ENCODE assay signal across 8 cellular contexts in genomic region chr1:67853704-67854103, GRCh38. TPM values are rescaled to one million over a fixed set of nuclear protein-coding genes. Genes with fewer than 3 reads are reported as not detected.
DNase-seq lines count a peak whose midpoint lies in the region; ATAC-seq and TF ChIP-seq lines count a peak whose summit lies in the region.

No MANE protein-coding gene starts in this region.

- H3K27me3 Mint-ChIP-seq in activated CD8-positive, alpha-beta T cell treated with anti-CD3 and anti-CD28 coated beads for 36 hours = peaks cover 13% of the 10 kb centered on the region
- peaks cover 11% of the 10 kb centered on the region for H3K27me3 Mint-ChIP-seq in activated CD8-positive, alpha-beta T cell treated with anti-CD3 and anti-CD28 coated beads, Interleukin-2, amount 10 ng/mL, durations not matched to agents 7 days and 5 days (ENCODE audit: low read depth)

- TF ChIP-seq POLR2A in ovary (IDR thresholded peaks at IDR 0.05) = no peak

- no peaks in the 10 kb centered on the region for H3K9me3 ChIP-seq in ovary

- CTCF ChIA-PET in activated CD8-positive, alpha-beta T cell treated with anti-CD3 and anti-CD28 coated beads for 36 hours (lab: Charles Lee) = interaction anchor here (0.7 to 1.0 kb wide), 3 partner anchors 20 to 489 kb away, joined by 3 read pairs; no protein-coding TSS in a partner anchor
- CTCF ChIA-PET in activated CD8-positive, alpha-beta T cell treated with anti-CD3 and anti-CD28 coated beads, Interleukin-2, amount 10 ng/mL, durations not matched to agents 7 days and 5 days (lab: Charles Lee) = no interaction called here

- intact Hi-C loops in activated CD8-positive, alpha-beta T cell treated with anti-CD3 and anti-CD28 coated beads for 36 hours (cut with micrococcal nuclease) = loop anchor here (5.0 to 10.0 kb wide), 2 partner anchors 161 to 259 kb away; no protein-coding TSS in a partner anchor
- intact Hi-C loops in ovary (cut with DNase I) = loop anchor here in 3 of 4 donors (5.0 to 10.0 kb wide), 6 partner anchors 159 to 494 kb away; partner anchors contain the start of gene DIRAS3 (in 1 of the 3)

- no peaks in the 10 kb centered on the region for H3K36me3 Mint-ChIP-seq in activated CD8-positive, alpha-beta T cell treated with anti-CD3 and anti-CD28 coated beads for 36 hours (ENCODE audit: low read depth)
- H3K36me3 Mint-ChIP-seq in activated CD8-positive, alpha-beta T cell treated with anti-CD3 and anti-CD28 coated beads, Interleukin-2, amount 10 ng/mL, durations not matched to agents 7 days and 5 days (ENCODE audit: low read depth) = no peaks in the 10 kb centered on the region

- H3K4me3 ChIP-seq in ovary = no peak overlapping the region

- 32 to 61% (median 43%) methylated on average over 2 of the region's 2 CpGs for WGBS in ovary, 3 donors

- H3K9me3 Mint-ChIP-seq in activated CD8-positive, alpha-beta T cell treated with anti-CD3 and anti-CD28 coated beads for 36 hours = no peaks in the 10 kb centered on the region
- no peaks in the 10 kb centered on the region for H3K9me3 Mint-ChIP-seq in activated CD8-positive, alpha-beta T cell treated with anti-CD3 and anti-CD28 coated beads, Interleukin-2, amount 10 ng/mL, durations not matched to agents 7 days and 5 days (ENCODE audit: insufficient read depth)

- TF ChIP-seq EP300 in ovary (IDR thresholded peaks at IDR 0.05) = no peak

- no peak overlapping the region for H3K27ac Mint-ChIP-seq in activated CD8-positive, alpha-beta T cell treated with anti-CD3 and anti-CD28 coated beads for 36 hours
- no peak overlapping the region for H3K27ac Mint-ChIP-seq in activated CD8-positive, alpha-beta T cell treated with anti-CD3 and anti-CD28 coated beads, Interleukin-2, amount 10 ng/mL, durations not matched to agents 7 days and 5 days

- ATAC-seq in activated CD8-positive, alpha-beta T cell treated with anti-CD3 and anti-CD28 coated beads for 36 hours = no peak
- ATAC-seq in activated CD8-positive, alpha-beta T cell treated with anti-CD3 and anti-CD28 coated beads, Interleukin-2, amount 10 ng/mL, durations not matched to agents 7 days and 5 days = no peak
- no peak for ATAC-seq in GM21723 (IDR thresholded peaks at IDR 0.05; ENCODE audit: unreplicated experiment)

- H3K27ac ChIP-seq in ovary = no peak overlapping the region

- H3K36me3 ChIP-seq in ovary = no peaks in the 10 kb centered on the region

- peak; percentile 49 for DNase-seq in activated CD8-positive, alpha-beta T cell treated with anti-CD3 and anti-CD28 coated beads for 36 hours
- no peak for DNase-seq in activated CD8-positive, alpha-beta T cell treated with anti-CD3 and anti-CD28 coated beads, Interleukin-2, amount 10 ng/mL, durations not matched to agents 7 days and 5 days
- DNase-seq in NCI-H1105 (lab: John Stamatoyannopoulos, UW) (peak; percentile 76), SKM-1 treated with dmso at 0.1 percent for 144 hours (lab: John Stamatoyannopoulos, UW; ENCODE audit: unreplicated experiment) (peak; percentile 20), fibroblast of the conjunctiva (ENCODE audit: low read depth) (peak; percentile 72), ovary (peak; percentile 67 to 86 (median 76)), GM19238 (ENCODE audit: insufficient read length, low spot score) (no peak)

- H3K4me1 Mint-ChIP-seq in activated CD8-positive, alpha-beta T cell treated with anti-CD3 and anti-CD28 coated beads for 36 hours (ENCODE audit: low read depth) = no peaks in the 10 kb centered on the region
- no peaks in the 10 kb centered on the region for H3K4me1 Mint-ChIP-seq in activated CD8-positive, alpha-beta T cell treated with anti-CD3 and anti-CD28 coated beads, Interleukin-2, amount 10 ng/mL, durations not matched to agents 7 days and 5 days (ENCODE audit: low read depth)

- TF ChIP-seq CTCF in activated CD8-positive, alpha-beta T cell treated with anti-CD3 and anti-CD28 coated beads for 36 hours (IDR thresholded peaks at IDR 0.05) = peak; percentile 23
- TF ChIP-seq CTCF in ovary (IDR thresholded peaks at IDR 0.05) = peak; percentile 27 to 66 (median 58)

- H3K4me3 Mint-ChIP-seq in activated CD8-positive, alpha-beta T cell treated with anti-CD3 and anti-CD28 coated beads for 36 hours = no peak overlapping the region
- no peak overlapping the region for H3K4me3 Mint-ChIP-seq in activated CD8-positive, alpha-beta T cell treated with anti-CD3 and anti-CD28 coated beads, Interleukin-2, amount 10 ng/mL, durations not matched to agents 7 days and 5 days

- H3K27me3 ChIP-seq in ovary = no peaks in the 10 kb centered on the region

- POLR2A ChIA-PET in activated CD8-positive, alpha-beta T cell treated with anti-CD3 and anti-CD28 coated beads for 36 hours (lab: Charles Lee) = no interaction called here
- POLR2A ChIA-PET in activated CD8-positive, alpha-beta T cell treated with anti-CD3 and anti-CD28 coated beads, Interleukin-2, amount 10 ng/mL, durations not matched to agents 7 days and 5 days (lab: Charles Lee) = no interaction called here

- peaks cover 7% of the 10 kb centered on the region for H3K4me1 ChIP-seq in ovary (ENCODE audit: insufficient read depth)

RNA-seq across cellular contexts. Expression of gene GNG12, which starts 20.4 kb away (rescaled TPM):
- not detected for total RNA-seq in activated CD8-positive, alpha-beta T cell treated with anti-CD3 and anti-CD28 coated beads for 36 hours
- total RNA-seq in activated CD8-positive, alpha-beta T cell treated with anti-CD3 and anti-CD28 coated beads, Interleukin-2, amount 10 ng/mL, durations not matched to agents 7 days and 5 days = not detected
- 10 to 100 TPM; 50.6 to 84.4 (median 68.0) TPM for total RNA-seq in ovary
- polyA plus RNA-seq in ovary = 100 to 1,000 TPM in 1 of 2 donors, 10 to 100 TPM in 1; 41.0 to 121 TPM

Comparison
In these comparisons a context has a peak if more than half of its experiments do, and no peak if none do; other contexts are left out.
1. DNase-seq: peak in activated CD8-positive, alpha-beta T cell treated with anti-CD3 and anti-CD28 coated beads for 36 hours (single experiment), NCI-H1105 (single experiment), SKM-1 treated with dmso at 0.1 percent for 144 hours (single experiment), fibroblast of the conjunctiva (single experiment) and ovary (5 of 5); none in activated CD8-positive, alpha-beta T cell treated with anti-CD3 and anti-CD28 coated beads, Interleukin-2, amount 10 ng/mL, durations not matched to agents 7 days and 5 days (single experiment) and GM19238 (single experiment).
2. RNA of gene GNG12, which starts 20.4 kb away (total RNA-seq): 50.6 to 84.4 TPM in ovary; not detected in activated CD8-positive, alpha-beta T cell treated with anti-CD3 and anti-CD28 coated beads for 36 hours and not detected in activated CD8-positive, alpha-beta T cell treated with anti-CD3 and anti-CD28 coated beads, Interleukin-2, amount 10 ng/mL, durations not matched to agents 7 days and 5 days; every median in the first group is over 10 times any median in the second.